ENCODE assay signal across 9 cellular contexts in the genomic region with DNA sequence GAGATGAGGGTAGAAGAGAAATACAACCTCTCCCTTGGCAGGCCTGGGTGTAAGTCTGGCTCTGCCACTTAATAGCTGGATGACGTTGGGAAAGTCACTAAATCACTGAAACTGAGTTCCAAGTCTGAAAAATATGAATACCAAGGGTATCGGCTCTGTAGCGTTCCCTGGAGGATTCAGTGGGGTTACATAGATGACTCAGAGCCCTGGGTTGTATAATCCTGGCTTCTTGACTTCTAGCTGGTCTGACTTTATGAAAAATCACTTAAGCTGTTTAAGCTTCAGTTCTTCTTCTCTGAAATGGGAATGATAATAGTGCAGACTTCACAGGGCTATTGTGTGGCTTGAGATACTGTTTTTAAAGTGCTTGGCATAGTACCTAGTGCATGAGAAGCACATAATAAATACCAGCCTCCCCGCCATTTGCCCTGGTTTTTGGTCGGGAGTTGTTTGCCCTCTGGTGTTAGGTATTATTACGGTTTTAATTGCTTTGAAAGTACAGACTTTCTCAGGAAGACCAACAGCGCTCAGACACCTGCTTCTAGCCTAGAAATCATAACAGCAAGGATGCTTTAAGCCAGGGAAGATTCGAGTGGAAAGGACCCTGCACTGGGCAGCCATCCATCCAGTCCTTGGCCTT. TPM values are rescaled to one million over a fixed set of nuclear protein-coding genes. Genes with fewer than 3 reads are reported as not detected.
DNase-seq lines count a peak whose midpoint lies in the region; ATAC-seq, FAIRE-seq and TF ChIP-seq lines count a peak whose summit lies in the region.
"Had no signal": no experiment of that assay in that cellular context is flagged by ENCODE, and none has a peak within 500 bp of the region (broad histone marks: within the 10 kb centered on the region; RNA-seq: fewer than 3 reads in every experiment).

No MANE protein-coding gene starts in this region.

- TF ChIP-seq CTCF in RWPE1 (conservative IDR thresholded peaks at IDR 0.05; ENCODE audit: low read depth), result no peak
- TF ChIP-seq CTCF in fibroblast of villous mesenchyme (IDR thresholded peaks at IDR 0.05; ENCODE audit: insufficient read depth, low read depth, low read length), result no peak

- POLR2A ChIA-PET in RWPE1 (lab: Yijun Ruan, JAX; ENCODE audit: low non-redundant PET), result no interaction called here

- CTCF ChIA-PET in RWPE1 (lab: Yijun Ruan, JAX), result interaction anchor here (0.6 to 1.6 kb wide), 2 partner anchors 47 to 55 kb away, joined by 3 to 11 read pairs; no protein-coding TSS in a partner anchor

- H3K27ac ChIP-seq in RWPE1, result no peak overlapping the region

- peak; percentile 13 for DNase-seq in COLO829 (ENCODE audit: low spot score)
- peak; percentile 26 for DNase-seq in RWPE1 (ENCODE audit: low spot score)
- DNase-seq in fibroblast of villous mesenchyme (ENCODE audit: low read depth), result peak; percentile 8
- no peak for DNase-seq in frontal cortex (ENCODE audit: low spot score in 2 of 2)
- no peak for DNase-seq in HuH-7 (ENCODE audit: low spot score)
- DNase-seq in HPDE6-E6E7 (ENCODE audit: extremely low spot score), result no peak
- no peak for DNase-seq in NOMO-1 treated with dmso at 0.1 percent for 144 hours (lab: John Stamatoyannopoulos, UW; ENCODE audit: unreplicated experiment)
- DNase-seq: NCI-H226 had no signal

- FAIRE-seq in frontal cortex (lab: Jason Lieb, UNC), result no peak

- H3K4me3 ChIP-seq in fibroblast of villous mesenchyme (ENCODE audit: low read depth, low read length), result no peak overlapping the region

- peak; percentile 44 for ATAC-seq in GM21360 (IDR thresholded peaks at IDR 0.05; ENCODE audit: unreplicated experiment)

RNA-seq across cellular contexts. Expression of gene CYFIP2, which starts 43.0 kb away (rescaled TPM):
- total RNA-seq in fibroblast of villous mesenchyme, result 11.6 and 13.4 TPM in 2 replicates
- total RNA-seq in frontal cortex, result 71.7 TPM

Comparison
In these comparisons a context has a peak if more than half of its experiments do, and no peak if none do; other contexts are left out.
1. DNase-seq: peak in COLO829 (single experiment), RWPE1 (single experiment) and fibroblast of villous mesenchyme (single experiment); none in frontal cortex (0 of 2), HuH-7 (single experiment), HPDE6-E6E7 (single experiment) and NOMO-1 treated with dmso at 0.1 percent for 144 hours (single experiment).